In genomic region chr4:12548678-12549077, GRCh38 we compare ENCODE assay signal across 36 cellular contexts.
"Had no signal": no experiment of that assay in that cellular context is flagged by ENCODE, and none has a peak within 500 bp of the region (broad histone marks: within the 10 kb centered on the region; RNA-seq: fewer than 3 reads in every experiment).

No MANE protein-coding gene starts in this region.

- H3K36me3 ChIP-seq: MG63 had no signal

- H3K4me3 ChIP-seq: MG63 had no signal

- H3K9ac ChIP-seq: KMS-11 had no signal

- H3K9me3 ChIP-seq: MG63 had no signal

- H3K4me2 ChIP-seq: KMS-11 had no signal

- DNase-seq: Karpas-422, Kasumi-1, KG1, MG63, MM.1S, MV-4-11, NCI-H1048, NCI-H1092, NCI-H1092 treated with DMSO at 0.1 percent for 48 hours, NCI-H1105, NCI-H1105 treated with DMSO at 0.1 percent for 48 hours, NCI-H1417, NCI-H1417 treated with DMSO at 0.1 percent for 48 hours, NCI-H1436, NCI-H1436 treated with DMSO at 0.1 percent for 48 hours, NCI-H146, NCI-H1694, NCI-H1694 treated with DMSO at 0.1 percent for 48 hours, NCI-H187, NCI-H187 treated with DMSO at 0.1 percent for 48 hours, NCI-H1930, NCI-H2029, NCI-H2029 treated with DMSO at 0.1 percent for 48 hours, NCI-H2081, NCI-H2081 treated with DMSO at 0.1 percent for 48 hours, NCI-H2107, NCI-H2171, NCI-H2171 treated with DMSO at 0.1 percent for 48 hours, NCI-H2227 treated with DMSO at 0.1 percent for 48 hours, NCI-H226, NCI-H345, NCI-H446, NCI-H446 treated with DMSO at 0.1 percent for 48 hours, NCI-H510A, NCI-H510A treated with DMSO at 0.1 percent for 48 hours had no signal

- H3K27ac ChIP-seq: KMS-11 had no signal

- H3K27me3 ChIP-seq: MG63 had no signal
